ENCODE assay signal across 8 cellular contexts in the genomic region with DNA sequence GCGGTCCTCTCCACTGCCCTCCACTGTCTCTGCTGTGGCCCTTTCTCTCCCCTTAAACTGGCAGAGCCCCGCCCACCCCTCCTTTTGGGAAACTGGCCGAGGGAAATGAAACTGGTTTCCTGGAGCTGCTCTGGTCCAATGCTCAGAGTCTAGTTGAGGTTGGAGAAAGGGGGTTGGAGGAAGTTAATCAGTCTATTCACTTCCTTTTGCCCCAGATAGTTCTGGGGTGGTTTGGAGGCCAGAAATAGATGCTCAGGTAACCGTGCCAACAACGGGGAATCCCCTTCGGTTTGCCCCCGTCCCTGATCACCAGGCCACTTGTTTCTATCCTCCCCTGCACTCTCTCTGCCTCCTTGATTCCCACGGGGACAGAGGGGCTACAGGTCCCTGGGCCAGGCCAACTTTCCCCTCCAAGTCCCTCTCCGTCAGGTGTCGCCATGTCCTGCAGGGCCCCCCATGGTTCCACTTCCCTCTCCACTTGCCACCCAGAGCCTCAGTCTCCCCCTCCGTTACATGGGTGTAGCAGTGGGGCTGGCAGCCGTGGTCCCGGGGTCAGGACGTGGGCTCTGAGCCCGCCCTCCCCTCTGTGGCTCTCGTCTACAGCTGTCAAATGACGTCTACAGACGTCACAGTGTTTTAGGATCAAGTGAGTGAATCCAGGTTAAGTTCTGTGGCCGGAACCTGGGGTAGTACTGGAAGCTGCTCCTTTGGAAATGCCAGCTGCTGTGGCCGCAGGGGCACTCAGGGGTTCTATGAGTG. TPM values are rescaled to one million over a fixed set of nuclear protein-coding genes. Genes with fewer than 3 reads are reported as not detected.
DNase-seq lines count a peak whose midpoint lies in the region; ATAC-seq and TF ChIP-seq lines count a peak whose summit lies in the region.

A gene with protein sequence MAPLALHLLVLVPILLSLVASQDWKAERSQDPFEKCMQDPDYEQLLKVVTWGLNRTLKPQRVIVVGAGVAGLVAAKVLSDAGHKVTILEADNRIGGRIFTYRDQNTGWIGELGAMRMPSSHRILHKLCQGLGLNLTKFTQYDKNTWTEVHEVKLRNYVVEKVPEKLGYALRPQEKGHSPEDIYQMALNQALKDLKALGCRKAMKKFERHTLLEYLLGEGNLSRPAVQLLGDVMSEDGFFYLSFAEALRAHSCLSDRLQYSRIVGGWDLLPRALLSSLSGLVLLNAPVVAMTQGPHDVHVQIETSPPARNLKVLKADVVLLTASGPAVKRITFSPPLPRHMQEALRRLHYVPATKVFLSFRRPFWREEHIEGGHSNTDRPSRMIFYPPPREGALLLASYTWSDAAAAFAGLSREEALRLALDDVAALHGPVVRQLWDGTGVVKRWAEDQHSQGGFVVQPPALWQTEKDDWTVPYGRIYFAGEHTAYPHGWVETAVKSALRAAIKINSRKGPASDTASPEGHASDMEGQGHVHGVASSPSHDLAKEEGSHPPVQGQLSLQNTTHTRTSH (minus strand): TSS at position 25 of the 759 bp plus-strand sequence. CDS start 727 bp downstream, outside the sequence.

- H3K9me3 Mint-ChIP-seq in activated naive CD8-positive, alpha-beta T cell (ENCODE audit: low read depth): no peaks in the 10 kb centered on the region
- H3K9me3 Mint-ChIP-seq in mesothelial cell of epicardium: no peaks in the 10 kb centered on the region

- peak within 1 kb of the TSS; percentile 76 for H3K4me3 ChIP-seq in GM12875 (ENCODE audit: low read depth, low read length)

- no peaks in the 10 kb centered on the region for H3K36me3 Mint-ChIP-seq in activated naive CD8-positive, alpha-beta T cell
- H3K36me3 Mint-ChIP-seq in mesothelial cell of epicardium: no peaks in the 10 kb centered on the region

- peak within 1 kb of the TSS; percentile 89 for H3K4me3 Mint-ChIP-seq in activated naive CD8-positive, alpha-beta T cell
- H3K4me3 Mint-ChIP-seq in mesothelial cell of epicardium: no peak within 1 kb of the TSS

- TF ChIP-seq CTCF in GM12875 (IDR thresholded peaks at IDR 0.05; ENCODE audit: borderline replicate concordance, insufficient read depth, low read depth, low read length) (no peak), mesothelial cell of epicardium (IDR thresholded peaks at IDR 0.05; ENCODE audit: unreplicated experiment) (no peak)

- ATAC-seq in HG02759 (IDR thresholded peaks at IDR 0.05; ENCODE audit: unreplicated experiment): peak; percentile 66
- ATAC-seq in stimulated activated naive CD8-positive, alpha-beta T cell treated with anti-CD3 and anti-CD28 coated beads, Interleukin-15, Interleukin-2, amounts not matched to agents 100 U/mL and 50 U/mL, for 24 hours: peak; percentile 70

- DNase-seq in SIG-M5 treated with dmso at 0.1 percent for 504 hours (lab: John Stamatoyannopoulos, UW; ENCODE audit: unreplicated experiment) (peak; percentile 88), mesothelial cell of epicardium (ENCODE audit: low spot score in 2 of 2, unreplicated experiment in 2 of 2) (no peak), NCI-H1694 treated with DMSO at 0.1 percent for 48 hours (lab: John Stamatoyannopoulos, UW) (no peak), NCI-H446 treated with DMSO at 0.1 percent for 48 hours (lab: John Stamatoyannopoulos, UW) (no peak)
- DNase-seq in stimulated activated naive CD8-positive, alpha-beta T cell treated with anti-CD3 and anti-CD28 coated beads, Interleukin-15, Interleukin-2, amounts not matched to agents 100 U/mL and 50 U/mL, for 24 hours: peak; percentile 76

- peaks cover 35% of the 10 kb centered on the region for H3K4me1 Mint-ChIP-seq in activated naive CD8-positive, alpha-beta T cell (ENCODE audit: low read depth)
- peaks cover 15% of the 10 kb centered on the region for H3K4me1 Mint-ChIP-seq in mesothelial cell of epicardium

- H3K27me3 Mint-ChIP-seq in activated naive CD8-positive, alpha-beta T cell: no peaks in the 10 kb centered on the region
- H3K27me3 Mint-ChIP-seq in mesothelial cell of epicardium (ENCODE audit: low read depth): peaks cover 20% of the 10 kb centered on the region

- H3K27ac Mint-ChIP-seq in activated naive CD8-positive, alpha-beta T cell: peak within 1 kb of the TSS; percentile 98
- H3K27ac Mint-ChIP-seq in mesothelial cell of epicardium: peak within 1 kb of the TSS; percentile 82

RNA-seq across cellular contexts. Expression of the gene that starts here (rescaled TPM):
- 1.3 to 1.7 TPM (median 1.6 TPM) in 3 replicates for total RNA-seq in mesothelial cell of epicardium

Comparison
In these comparisons a context has a peak if more than half of its experiments do, and no peak if none do; other contexts are left out.
1. DNase-seq: peak in SIG-M5 treated with dmso at 0.1 percent for 504 hours (single experiment) and stimulated activated naive CD8-positive, alpha-beta T cell treated with anti-CD3 and anti-CD28 coated beads, Interleukin-15, Interleukin-2, amounts not matched to agents 100 U/mL and 50 U/mL, for 24 hours (single experiment); none in mesothelial cell of epicardium (0 of 2), NCI-H1694 treated with DMSO at 0.1 percent for 48 hours (single experiment) and NCI-H446 treated with DMSO at 0.1 percent for 48 hours (single experiment).